Comparison of ENCODE assay signal across 7 cellular contexts in the genomic region with DNA sequence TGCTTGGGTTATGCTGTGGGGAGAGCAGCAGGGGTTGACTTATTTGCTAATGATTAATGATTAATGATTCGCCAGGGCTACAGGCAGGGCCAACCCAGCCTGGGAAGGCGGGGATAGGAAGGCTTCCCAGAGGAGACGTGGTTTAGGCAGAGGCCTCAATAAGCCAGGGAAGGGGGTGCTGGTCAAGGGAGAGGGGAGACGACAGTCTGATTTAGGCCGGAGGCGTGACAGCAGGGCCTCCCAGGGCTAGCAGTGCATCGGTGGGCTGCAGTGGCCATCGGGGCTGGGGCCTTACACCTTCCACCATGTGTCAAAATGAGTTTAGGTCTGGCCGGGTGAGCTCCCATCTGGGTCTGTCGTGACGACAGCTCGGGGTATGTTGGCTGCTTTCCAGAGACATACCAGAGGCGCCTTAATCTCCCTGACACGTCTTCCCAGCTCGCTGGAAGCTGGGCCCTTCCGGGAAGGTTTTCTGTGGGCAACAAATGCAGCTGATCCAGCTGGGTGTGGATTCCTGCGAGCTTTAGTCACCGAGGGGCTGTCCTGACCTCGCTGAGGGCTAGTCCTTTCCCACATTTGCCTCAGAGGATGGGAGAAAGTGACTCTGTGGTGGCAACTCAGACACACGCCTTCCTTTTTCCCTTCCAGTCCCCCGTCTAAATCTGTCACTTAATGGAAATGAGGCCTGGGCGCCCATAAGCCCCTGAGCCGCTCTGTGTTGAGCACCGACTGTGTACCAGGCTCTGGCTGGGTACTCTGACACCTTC. TPM values are rescaled to one million over a fixed set of nuclear protein-coding genes. Genes with fewer than 3 reads are reported as not detected.
DNase-seq lines count a peak whose midpoint lies in the region; ATAC-seq, FAIRE-seq and TF ChIP-seq lines count a peak whose summit lies in the region.

No MANE protein-coding gene starts in this region.

- peak overlapping the region; percentile 77 for H3K27ac ChIP-seq in lower lobe of right lung

- H3K9me3 ChIP-seq in MG63 (no peaks in the 10 kb centered on the region), lower lobe of right lung (no peaks in the 10 kb centered on the region)

- peaks cover 21% of the 10 kb centered on the region for H3K4me1 ChIP-seq in lower lobe of right lung

- H3K27me3 ChIP-seq in MG63 = no peaks in the 10 kb centered on the region
- no peaks in the 10 kb centered on the region for H3K27me3 ChIP-seq in lower lobe of right lung (ENCODE audit: low read depth)

- peak; percentile 83 for FAIRE-seq in urothelium cell line (lab: Jason Lieb, UNC)

- ATAC-seq in lower lobe of right lung (peak; percentile 89 to 92), GM19328 (IDR thresholded peaks at IDR 0.05; ENCODE audit: unreplicated experiment) (no peak), GM18858 (IDR thresholded peaks at IDR 0.05; ENCODE audit: unreplicated experiment) (no peak)

- DNase-seq in MG63 = peak; percentile 98
- peak; percentile 99 for DNase-seq in cardiac fibroblast (ENCODE audit: low read depth in 2 of 2)
- DNase-seq in lower lobe of right lung = peak; percentile 61
- peak; percentile 95 for DNase-seq in urothelium cell line (ENCODE audit: low spot score)
- DNase-seq in hippocampal formation (lab: John Stamatoyannopoulos, UW) = no peak

- TF ChIP-seq CTCF in cardiac fibroblast (IDR thresholded peaks at IDR 0.05; ENCODE audit: low read depth, low read length) (no peak), lower lobe of right lung (IDR thresholded peaks at IDR 0.05) (no peak)

- H3K36me3 ChIP-seq in MG63 (no peaks in the 10 kb centered on the region), lower lobe of right lung (no peaks in the 10 kb centered on the region)

- intact Hi-C loops in lower lobe of right lung (cut with DNase I) = no loop called here

- no peak overlapping the region for H3K4me3 ChIP-seq in MG63
- H3K4me3 ChIP-seq in cardiac fibroblast (replicated peaks in 1 of 2; ENCODE audit: low read depth in 2 of 2, low read length in 2 of 2) = no peak overlapping the region
- no peak overlapping the region for H3K4me3 ChIP-seq in lower lobe of right lung

RNA-seq across cellular contexts. Expression of a gene that starts 3.7 kb away (rescaled TPM):
- not detected in 2 replicates for total RNA-seq in MG63 (2014; rRNA removed; shearing (Covaris generic); ENCODE audit: low replicate concordance)
- total RNA-seq in lower lobe of right lung = 0.68 TPM

RNA-seq across cellular contexts. Expression of a gene that starts 50.5 kb away (rescaled TPM):
- 7.5 and 14.4 TPM in 2 replicates for total RNA-seq in MG63 (2014; rRNA removed; shearing (Covaris generic); ENCODE audit: low replicate concordance)
- total RNA-seq in lower lobe of right lung = 26.3 TPM

Comparison
In these comparisons a context has a peak if more than half of its experiments do, and no peak if none do; other contexts are left out.
1. DNase-seq: peak in MG63 (single experiment), cardiac fibroblast (2 of 2), lower lobe of right lung (single experiment) and urothelium cell line (single experiment); none in hippocampal formation (0 of 2).
2. ATAC-seq: peak in lower lobe of right lung (2 of 2); none in GM19328 (single experiment) and GM18858 (single experiment).